Comparison of ENCODE assay signal across 8 cellular contexts in genomic region chr17:45050680-45051059, GRCh38. TPM values are rescaled to one million over a fixed set of nuclear protein-coding genes. Genes with fewer than 3 reads are reported as not detected.
DNase-seq lines count a peak whose midpoint lies in the region; ATAC-seq and TF ChIP-seq lines count a peak whose summit lies in the region.

No MANE protein-coding gene starts in this region.

- peaks cover 25% of the 10 kb centered on the region for H3K4me1 ChIP-seq in SJSA1 (replicated peaks)

- intact Hi-C loops in left colon (cut with DNase I, micrococcal nuclease), result no loop called here

- H3K4me3 ChIP-seq in SJSA1 (peak overlapping the region; percentile 51), astrocyte of the spinal cord (ENCODE audit: low read depth, low read length) (peak overlapping the region; percentile 65)

- in situ Hi-C loops in astrocyte of the spinal cord (cut with HindIII; ENCODE audit: low sequenced_read_pairs), result no loop called here

- peak; percentile 29 for DNase-seq in AG08396 (ENCODE audit: low spot score)
- DNase-seq in SJSA1 (ENCODE audit: low read depth in 1 of 2, low spot score in 2 of 2), result no peak
- DNase-seq in astrocyte of the spinal cord (ENCODE audit: low read depth, low spot score), result peak; percentile 42
- peak in 1 of 2 donors; percentile 46 for DNase-seq in left colon
- peak; percentile 21 for DNase-seq in stimulated activated CD8-positive, alpha-beta memory T cell treated with anti-CD3 and anti-CD28 coated beads, Interleukin-12 subunit alpha, Interleukin-12 subunit beta, amount 100 ng/mL, for 4 hours (ENCODE audit: low read depth)
- DNase-seq in NK-92 (lab: John Stamatoyannopoulos, UW; ENCODE audit: unreplicated experiment), result no peak

- no peaks in the 10 kb centered on the region for H3K27me3 ChIP-seq in SJSA1 (replicated peaks)

- ATAC-seq in GM19452 (IDR thresholded peaks at IDR 0.05; ENCODE audit: unreplicated experiment), result peak; percentile 12
- ATAC-seq in left colon, result peak; percentile 45
- no peak for ATAC-seq in GM21367 (IDR thresholded peaks at IDR 0.05; ENCODE audit: unreplicated experiment)

- no peak for TF ChIP-seq CTCF in astrocyte of the spinal cord (IDR thresholded peaks at IDR 0.05; ENCODE audit: low read depth, low read length)

- H3K9me3 ChIP-seq in SJSA1 (replicated peaks), result no peaks in the 10 kb centered on the region

- peak overlapping the region; percentile 80 for H3K27ac ChIP-seq in SJSA1

- H3K36me3 ChIP-seq in SJSA1, result peaks cover 18% of the 10 kb centered on the region

RNA-seq across cellular contexts. Expression of gene DCAKD, which starts 0.8 kb away (rescaled TPM):
- total RNA-seq in SJSA1 (2014; rRNA removed; shearing (Covaris generic)), result 51.8 and 74.1 TPM in 2 replicates
- 10 to 100 TPM; 25.7 to 28.1 TPM for total RNA-seq in left colon

RNA-seq across cellular contexts. Expression of gene NMT1, which starts 10.4 kb away (rescaled TPM):
- 126 and 144 TPM in 2 replicates for total RNA-seq in SJSA1 (2014; rRNA removed; shearing (Covaris generic))
- total RNA-seq in left colon, result 10 to 100 TPM; 48.2 to 69.5 TPM

Comparison
In these comparisons a context has a peak if more than half of its experiments do, and no peak if none do; other contexts are left out.
1. DNase-seq: peak in AG08396 (single experiment), astrocyte of the spinal cord (single experiment) and stimulated activated CD8-positive, alpha-beta memory T cell treated with anti-CD3 and anti-CD28 coated beads, Interleukin-12 subunit alpha, Interleukin-12 subunit beta, amount 100 ng/mL, for 4 hours (single experiment); none in SJSA1 (0 of 2) and NK-92 (single experiment).